9 cellular contexts compared by ENCODE assay signal in the genomic region with DNA sequence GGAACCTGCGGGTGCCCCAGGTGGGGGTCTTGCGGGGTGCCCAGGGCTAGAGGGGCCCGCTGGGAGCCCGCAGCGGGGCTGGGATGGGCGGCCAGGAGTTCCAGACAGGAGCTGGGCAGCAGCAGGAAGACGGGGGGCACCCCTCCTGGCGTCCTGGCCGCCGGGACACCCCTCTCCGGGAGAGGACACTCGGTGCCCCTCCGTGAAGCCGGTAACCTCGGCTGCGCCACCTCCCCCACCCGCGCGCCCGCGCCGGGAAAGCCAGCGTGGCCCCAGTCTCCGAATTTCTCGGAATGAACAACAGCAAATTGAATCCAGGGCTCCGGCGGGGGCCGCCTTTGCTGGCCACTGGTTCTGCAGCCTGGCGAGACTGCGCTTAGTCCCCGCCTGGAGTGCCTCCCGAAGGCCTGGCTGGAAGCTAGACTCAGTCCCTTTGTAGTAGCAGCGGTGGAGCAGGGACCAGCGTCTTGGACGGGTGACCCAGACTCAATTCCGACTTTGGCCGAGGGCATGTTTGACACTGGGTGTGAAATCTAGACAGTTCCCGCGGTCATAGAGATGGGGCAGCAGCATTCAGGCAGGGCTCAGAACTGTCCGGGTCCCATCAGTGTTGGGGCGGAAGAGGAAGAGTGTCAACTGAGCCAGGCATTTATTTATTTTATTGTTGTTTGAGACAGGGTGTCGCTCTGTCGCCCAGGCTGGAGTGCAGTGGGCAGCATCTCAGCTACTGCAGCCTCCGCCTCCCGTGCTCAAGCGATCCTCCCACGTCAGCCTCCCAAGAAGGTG. TPM values are rescaled to one million over a fixed set of nuclear protein-coding genes. Genes with fewer than 3 reads are reported as not detected.
DNase-seq lines count a peak whose midpoint lies in the region; ATAC-seq, FAIRE-seq and TF ChIP-seq lines count a peak whose summit lies in the region.
"Had no signal": no experiment of that assay in that cellular context is flagged by ENCODE, and none has a peak within 500 bp of the region (broad histone marks: within the 10 kb centered on the region; RNA-seq: fewer than 3 reads in every experiment).

No MANE protein-coding gene starts in this region.

- H3K27me3 Mint-ChIP-seq in CD8-positive, alpha-beta T cell (ENCODE audit: low read depth), result no peaks in the 10 kb centered on the region
- peaks cover 16% of the 10 kb centered on the region for H3K27me3 Mint-ChIP-seq in activated CD4-positive, alpha-beta memory T cell treated with anti-CD3 and anti-CD28 coated beads for 36 hours

- peak overlapping the region; percentile 50 for H3K4me2 ChIP-seq in endothelial cell of umbilical vein (ENCODE audit: insufficient read depth, low read length)

- H3K4me3 ChIP-seq in CD8-positive, alpha-beta T cell (ENCODE audit: low read depth, low read length), result peak overlapping the region; percentile 78
- H3K4me3 ChIP-seq in endothelial cell of umbilical vein (replicated peaks in 1 of 3; ENCODE audit: insufficient read depth in 1 of 3, low read depth in 1 of 3, low read length in 3 of 3), result peak overlapping the region; percentile 9 to 95 (median 49)
- H3K4me3 ChIP-seq in mesodermal cell (ENCODE audit: extremely low read depth, insufficient read depth, low read length, poor library complexity, severe bottlenecking), result peak overlapping the region; percentile 85

- POLR2A ChIA-PET in CD8-positive, alpha-beta T cell (lab: Charles Lee), result interaction anchor here (0.7 to 3.9 kb wide), 2 partner anchors 42 to 45 kb away, joined by 4 to 22 read pairs; no protein-coding TSS in a partner anchor
- POLR2A ChIA-PET in activated CD4-positive, alpha-beta memory T cell treated with anti-CD3 and anti-CD28 coated beads for 36 hours (lab: Charles Lee), result interaction anchor here (1.4 to 3.1 kb wide), 2 partner anchors 31 to 43 kb away, joined by 3 to 18 read pairs; no protein-coding TSS in a partner anchor
- POLR2A ChIA-PET in endothelial cell of umbilical vein (lab: Charles Lee), result no interaction called here

- intact Hi-C loops in CD8-positive, alpha-beta T cell (cut with DNase I, micrococcal nuclease), result loop anchor here (2.0 kb wide), 2 partner anchors 19 to 43 kb away; no protein-coding TSS in a partner anchor
- intact Hi-C loops in activated CD4-positive, alpha-beta memory T cell treated with anti-CD3 and anti-CD28 coated beads for 36 hours (cut with micrococcal nuclease), result loop anchor here (1.0 kb wide), 1 partner anchor 21 kb away; no protein-coding TSS in a partner anchor
- intact Hi-C loops in endothelial cell of umbilical vein (cut with micrococcal nuclease), result loop anchor here (2.0 kb wide), 1 partner anchor 43 kb away; no protein-coding TSS in a partner anchor

- FAIRE-seq in endothelial cell of umbilical vein (lab: Jason Lieb, UNC), result peak; percentile 67
- FAIRE-seq: TTC549 had no signal

- TF ChIP-seq CTCF in CD8-positive, alpha-beta T cell (IDR thresholded peaks at IDR 0.05), result no peak
- no peak for TF ChIP-seq CTCF in endothelial cell of umbilical vein (IDR thresholded peaks at IDR 0.05; ENCODE audit: extremely low read depth in 1 of 2, insufficient read depth in 1 of 2, low read depth in 1 of 2, low read length in 2 of 2)

- no peaks in the 10 kb centered on the region for H3K27me3 ChIP-seq in CD8-positive, alpha-beta T cell (ENCODE audit: insufficient read depth, low read length)
- H3K27me3 ChIP-seq in endothelial cell of umbilical vein (ENCODE audit: control insufficient read depth in 2 of 2, insufficient read depth in 2 of 2, low read length in 2 of 2), result no peaks in the 10 kb centered on the region

- peak overlapping the region; percentile 13 for H2AFZ ChIP-seq in endothelial cell of umbilical vein (ENCODE audit: low read depth, low read length)

- H4K20me1 ChIP-seq in endothelial cell of umbilical vein (replicated peaks; ENCODE audit: control insufficient read depth, extremely low read depth, insufficient read depth, low read length), result no peaks in the 10 kb centered on the region

- H3K79me2 ChIP-seq in endothelial cell of umbilical vein (ENCODE audit: control insufficient read depth, insufficient read depth, low read length), result peaks cover 53% of the 10 kb centered on the region

- H3K4me1 ChIP-seq in CD8-positive, alpha-beta T cell (ENCODE audit: insufficient read depth, low read length), result peaks cover 37% of the 10 kb centered on the region
- H3K4me1 ChIP-seq in endothelial cell of umbilical vein (ENCODE audit: control insufficient read depth, extremely low read depth, insufficient read depth, low read length) (peaks cover 7% of the 10 kb centered on the region), mesodermal cell (ENCODE audit: control insufficient read depth, insufficient read depth, low read length, poor library complexity, severe bottlenecking) (peaks cover 9% of the 10 kb centered on the region)

- H3K9me3 ChIP-seq in CD8-positive, alpha-beta T cell (ENCODE audit: low read length), result no peaks in the 10 kb centered on the region
- H3K9me3 ChIP-seq in endothelial cell of umbilical vein (replicated peaks; ENCODE audit: control insufficient read depth, insufficient read depth, low read length), result no peaks in the 10 kb centered on the region
- no peaks in the 10 kb centered on the region for H3K9me3 ChIP-seq in mesodermal cell (ENCODE audit: control insufficient read depth, low read length)

- 12 to 14% methylated on average over 46 to 47 of the region's 47 CpGs for WGBS in mesodermal cell (ENCODE audit: insufficient coverage in 2 of 2), 2 experiments

- CTCF ChIA-PET in CD8-positive, alpha-beta T cell (lab: Charles Lee), result interaction anchor here (0.8 to 1.8 kb wide), 3 partner anchors 11 to 207 kb away, joined by 3 to 5 read pairs (median 4); no protein-coding TSS in a partner anchor
- CTCF ChIA-PET in activated CD4-positive, alpha-beta memory T cell treated with anti-CD3 and anti-CD28 coated beads for 36 hours (lab: Charles Lee), result interaction anchor here (1.3 to 2.4 kb wide), 4 partner anchors 41 to 207 kb away, joined by 3 to 8 read pairs (median 5); no protein-coding TSS in a partner anchor
- CTCF ChIA-PET in endothelial cell of umbilical vein (lab: Charles Lee), result interaction anchor here (0.5 to 1.9 kb wide), 3 partner anchors 43 to 207 kb away, joined by 3 to 8 read pairs (median 3); no protein-coding TSS in a partner anchor

- H3K27ac Mint-ChIP-seq in CD8-positive, alpha-beta T cell, result peak overlapping the region; percentile 86
- H3K27ac Mint-ChIP-seq in activated CD4-positive, alpha-beta memory T cell treated with anti-CD3 and anti-CD28 coated beads for 36 hours, result peak overlapping the region; percentile 81

- TF ChIP-seq POLR2A in endothelial cell of umbilical vein (IDR thresholded peaks at IDR 0.05; ENCODE audit: low read depth, low read length), result no peak

- dilution Hi-C loops in endothelial cell of umbilical vein (cut with MboI; ENCODE audit: extremely low pct_ligation_motif_present, low sequenced_read_pairs), result no loop called here

- peak overlapping the region; percentile 84 for H3K4me3 Mint-ChIP-seq in CD8-positive, alpha-beta T cell
- peak overlapping the region; percentile 90 for H3K4me3 Mint-ChIP-seq in activated CD4-positive, alpha-beta memory T cell treated with anti-CD3 and anti-CD28 coated beads for 36 hours

- peak overlapping the region; percentile 22 for H3K9ac ChIP-seq in endothelial cell of umbilical vein (replicated peaks; ENCODE audit: extremely low read depth, insufficient read depth, low read length)

- peaks cover 2% of the 10 kb centered on the region for H3K36me3 Mint-ChIP-seq in CD8-positive, alpha-beta T cell
- H3K36me3 Mint-ChIP-seq in activated CD4-positive, alpha-beta memory T cell treated with anti-CD3 and anti-CD28 coated beads for 36 hours, result peaks cover 13% of the 10 kb centered on the region

- H3K9me1 ChIP-seq in endothelial cell of umbilical vein (replicated peaks; ENCODE audit: control insufficient read depth, extremely low read depth, insufficient read depth, low read length), result no peaks in the 10 kb centered on the region

- DNase-seq in CD8-positive, alpha-beta T cell, result peak in 2 of 7 experiments; percentile 40 to 68
- peak; percentile 38 for DNase-seq in NCI-H1105 treated with DMSO at 0.1 percent for 48 hours (lab: John Stamatoyannopoulos, UW)
- DNase-seq in activated CD4-positive, alpha-beta memory T cell treated with anti-CD3 and anti-CD28 coated beads for 36 hours, result peak; percentile 59
- peak; percentile 44 for DNase-seq in endothelial cell of umbilical vein (ENCODE audit: low read depth, low spot score)
- DNase-seq in superior temporal gyrus (ENCODE audit: extremely low spot score), result peak; percentile 61

- ATAC-seq in CD8-positive, alpha-beta T cell, result peak; percentile 17
- ATAC-seq in GM21381 (IDR thresholded peaks at IDR 0.05; ENCODE audit: unreplicated experiment), result peak; percentile 38
- ATAC-seq in GM18517 (IDR thresholded peaks at IDR 0.05; ENCODE audit: unreplicated experiment), result no peak

- no peaks in the 10 kb centered on the region for H3K36me3 ChIP-seq in CD8-positive, alpha-beta T cell (ENCODE audit: insufficient read depth, low read length)
- H3K36me3 ChIP-seq in endothelial cell of umbilical vein (ENCODE audit: control insufficient read depth in 2 of 2, extremely low read depth in 1 of 2, insufficient read depth in 2 of 2, low read length in 2 of 2) (no peaks in the 10 kb centered on the region), mesodermal cell (ENCODE audit: control insufficient read depth, insufficient read depth, low read length) (peaks cover 10% of the 10 kb centered on the region)

- peak overlapping the region; percentile 60 for H3K27ac ChIP-seq in CD8-positive, alpha-beta T cell (ENCODE audit: low read depth, low read length)
- H3K27ac ChIP-seq in endothelial cell of umbilical vein (ENCODE audit: insufficient read depth, low read depth, low read length) (no peak overlapping the region), mesodermal cell (ENCODE audit: low read depth, low read length, severe bottlenecking) (peak overlapping the region; percentile 65)

- BruUV-seq in endothelial cell of umbilical vein (replicated peaks; lab: Mats Ljungman, UMichigan), result no TSS peak

- peaks cover 54% of the 10 kb centered on the region for H3K4me1 Mint-ChIP-seq in CD8-positive, alpha-beta T cell (ENCODE audit: low read depth)
- peaks cover 40% of the 10 kb centered on the region for H3K4me1 Mint-ChIP-seq in activated CD4-positive, alpha-beta memory T cell treated with anti-CD3 and anti-CD28 coated beads for 36 hours (ENCODE audit: low read depth)

- H3K9me3 Mint-ChIP-seq in CD8-positive, alpha-beta T cell, result no peaks in the 10 kb centered on the region
- no peaks in the 10 kb centered on the region for H3K9me3 Mint-ChIP-seq in activated CD4-positive, alpha-beta memory T cell treated with anti-CD3 and anti-CD28 coated beads for 36 hours

RNA-seq across cellular contexts. Expression of a gene that starts 0.8 kb away (rescaled TPM):
- total RNA-seq in CD8-positive, alpha-beta T cell, result 10 to 100 TPM; 10.1 to 10.7 TPM
- total RNA-seq in activated CD4-positive, alpha-beta memory T cell treated with anti-CD3 and anti-CD28 coated beads for 36 hours, result 10 to 100 TPM; 14.3 to 17.0 TPM
- 46.1 and 47.3 TPM in 2 replicates for total RNA-seq in endothelial cell of umbilical vein
- polyA plus RNA-seq in endothelial cell of umbilical vein, result 44.2 and 55.3 TPM in 2 replicates
- 51.0 and 58.8 TPM in 2 replicates for polyA plus RNA-seq in endothelial cell of umbilical vein (2011; cell fraction: cytosol; rRNA removed)
- polyA plus RNA-seq in endothelial cell of umbilical vein (2011; cell fraction: nucleus; rRNA removed), result 24.2 and 29.2 TPM in 2 replicates
- polyA plus RNA-seq in endothelial cell of umbilical vein (2012), result 62.2 and 72.5 TPM in 2 replicates
- 61.8 and 65.3 TPM in 2 replicates for polyA minus RNA-seq in endothelial cell of umbilical vein
- polyA minus RNA-seq in endothelial cell of umbilical vein (2011; cell fraction: cytosol; rRNA and poly(A)+ RNA removed), result 29.3 TPM
- 12.1 and 15.9 TPM in 2 replicates for polyA minus RNA-seq in endothelial cell of umbilical vein (2011; cell fraction: nucleus; rRNA and poly(A)+ RNA removed)
- polyA plus RNA-seq in mesodermal cell (2013, experiment 1 of 2), result 65.6 TPM
- polyA plus RNA-seq in mesodermal cell (2013, experiment 2 of 2), result 61.9 TPM
